In genomic region chr15:76056931-76057330, GRCh38 we compare ENCODE assay signal across 8 cellular contexts. TPM values are rescaled to one million over a fixed set of nuclear protein-coding genes. Genes with fewer than 3 reads are reported as not detected.
DNase-seq lines count a peak whose midpoint lies in the region; ATAC-seq, FAIRE-seq and TF ChIP-seq lines count a peak whose summit lies in the region.

No MANE protein-coding gene starts in this region.

- H3K9ac ChIP-seq in rectal smooth muscle tissue (ENCODE audit: low read length) (no peak overlapping the region), HepG2 (ENCODE audit: insufficient read depth, low read depth, low read length) (no peak overlapping the region)

- no peak for TF ChIP-seq RAD21 in HepG2 (CRISPR knock-in tag; IDR thresholded peaks at IDR 0.05)

- no peaks in the 10 kb centered on the region for H4K20me1 ChIP-seq in HepG2 (ENCODE audit: insufficient read depth, low read length)

- H2AFZ ChIP-seq in HepG2 (ENCODE audit: low read length): no peak overlapping the region

- H3K9me3 ChIP-seq in HepG2 (ENCODE audit: low read length) (no peaks in the 10 kb centered on the region), gastroesophageal sphincter (no peaks in the 10 kb centered on the region)

- TF ChIP-seq EP300 in HepG2 (IDR thresholded peaks at IDR 0.05; ENCODE audit: low read depth in 2 of 2, low read length in 2 of 2) (no peak), HepG2 (CRISPR knock-in tag; IDR thresholded peaks at IDR 0.05; ENCODE audit: borderline replicate concordance) (no peak), gastroesophageal sphincter (IDR thresholded peaks at IDR 0.05) (no peak)

- H3K27me3 ChIP-seq in rectal smooth muscle tissue (ENCODE audit: control insufficient read depth, insufficient read depth, low read length) (peaks cover 10% of the 10 kb centered on the region), HepG2 (ENCODE audit: control insufficient read depth in 1 of 2, insufficient read depth in 2 of 2, low read length in 2 of 2) (peaks cover 0 to 34% of the 10 kb centered on the region in 2 experiments; a peak in 3 of 5 replicates), gastroesophageal sphincter (peaks cover 77% of the 10 kb centered on the region)

- WGBS in HepG2 (ENCODE audit: low lambda C conversion rate): 13% methylated on average over 3 of the region's 3 CpGs
- WGBS in gastroesophageal sphincter (ENCODE audit: low coverage in 1 of 2), 2 donors: 6 to 13% methylated on average over 3 of the region's 3 CpGs

- TF ChIP-seq CTCF in RWPE1 (conservative IDR thresholded peaks at IDR 0.05; ENCODE audit: low read depth) (no peak), HepG2 (CRISPR knock-in tag; IDR thresholded peaks at IDR 0.05) (no peak), gastroesophageal sphincter (IDR thresholded peaks at IDR 0.05) (no peak)

- in situ Hi-C loops in HepG2 (cut with HindIII; ENCODE audit: extremely low pct_ligation_motif_present, low pct_unique_long_range_greater_than_20kb): loop anchor here (5.0 kb wide), 1 partner anchor 80 kb away; no protein-coding TSS in a partner anchor

- DNase-seq in NCI-H1417 (lab: John Stamatoyannopoulos, UW) (peak in 2 of 3 experiments; percentile 47 to 72), NCI-H1417 treated with DMSO at 0.1 percent for 48 hours (lab: John Stamatoyannopoulos, UW) (no peak), RWPE1 (ENCODE audit: low spot score) (peak; percentile 68), globus pallidus (ENCODE audit: low spot score) (no peak), HepG2 (ENCODE audit: low spot score) (no peak)

- no TSS peak for BruUV-seq in HepG2 (replicated peaks; lab: Mats Ljungman, UMichigan)

- CTCF ChIA-PET in RWPE1 (lab: Yijun Ruan, JAX) (interaction anchor here (0.6 to 5.2 kb wide), 6 partner anchors 9 to 469 kb away, joined by 3 to 62 read pairs (median 4); no protein-coding TSS in a partner anchor), HepG2 (lab: Yijun Ruan, JAX; ENCODE audit: low intra/inter-chr PET ratio, low total read pairs) (interaction anchor here (5.1 kb wide), 1 partner anchor 82 kb away, joined by 71 read pairs; no protein-coding TSS in a partner anchor)

- TF ChIP-seq POLR2A in HepG2 (IDR thresholded peaks at IDR 0.05; ENCODE audit: insufficient read depth in 1 of 2, low read depth in 2 of 2, low read length in 2 of 2) (no peak), gastroesophageal sphincter (IDR thresholded peaks at IDR 0.05) (no peak)

- H3K36me3 ChIP-seq in rectal smooth muscle tissue (ENCODE audit: control insufficient read depth, insufficient read depth, low read length) (no peaks in the 10 kb centered on the region), HepG2 (replicated peaks in 1 of 2; ENCODE audit: control insufficient read depth in 1 of 2, insufficient read depth in 2 of 2, low read length in 2 of 2) (no peaks in the 10 kb centered on the region), gastroesophageal sphincter (no peaks in the 10 kb centered on the region)

- no peaks in the 10 kb centered on the region for H3K79me2 ChIP-seq in HepG2 (ENCODE audit: insufficient read depth, low read length)

- POLR2A ChIA-PET in RWPE1 (lab: Yijun Ruan, JAX; ENCODE audit: low non-redundant PET): no interaction called here
- POLR2A ChIA-PET in HepG2 (lab: Yijun Ruan, JAX): no interaction called here

- no peak overlapping the region for H3K27ac ChIP-seq in RWPE1
- no peak overlapping the region for H3K27ac ChIP-seq in rectal smooth muscle tissue (ENCODE audit: low read depth, low read length)
- H3K27ac ChIP-seq in HepG2 (ENCODE audit: extremely low read length, insufficient read depth, low read length): no peak overlapping the region
- no peak overlapping the region for H3K27ac ChIP-seq in gastroesophageal sphincter

- intact Hi-C loops in HepG2 (cut with micrococcal nuclease; ENCODE audit: unreplicated experiment): loop anchor here (1.0 kb wide), 1 partner anchor 82 kb away; no protein-coding TSS in a partner anchor

- ATAC-seq in HG03060 (IDR thresholded peaks at IDR 0.05; ENCODE audit: low read depth, unreplicated experiment) (peak; percentile 73), HepG2 (no peak), gastroesophageal sphincter (no peak)

- H3K4me1 ChIP-seq in rectal smooth muscle tissue (ENCODE audit: control insufficient read depth, insufficient read depth, low read length) (no peaks in the 10 kb centered on the region), HepG2 (ENCODE audit: insufficient read depth, low read length) (peaks cover 13% of the 10 kb centered on the region), gastroesophageal sphincter (peaks cover 0 to 25% (median 10%) of the 10 kb centered on the region in 3 donors)

- peak overlapping the region; percentile 8 for H3K4me3 ChIP-seq in rectal smooth muscle tissue (ENCODE audit: low read length)
- no peak overlapping the region for H3K4me3 ChIP-seq in HepG2 (replicated peaks in 1 of 3; ENCODE audit: insufficient read depth in 1 of 3, low read depth in 2 of 3, low read length in 3 of 3)
- no peak overlapping the region for H3K4me3 ChIP-seq in gastroesophageal sphincter

- no peak for FAIRE-seq in HepG2 (lab: Jason Lieb, UNC)

- H3K4me2 ChIP-seq in HepG2 (ENCODE audit: low read depth, low read length): no peak overlapping the region

TF ChIP-seq in HepG2, 621 proteins besides CTCF, POLR2A, EP300 and RAD21 (continues in another document):
- TF ChIP-seq ZMYM2 (CRISPR knock-in tag; IDR thresholded peaks at IDR 0.05): no peak
- no peak for TF ChIP-seq FOXA1 (IDR thresholded peaks at IDR 0.05)
- no peak for TF ChIP-seq FOXA1 (CRISPR knock-in tag; IDR thresholded peaks at IDR 0.05)
- TF ChIP-seq JUN (CRISPR knock-in tag; IDR thresholded peaks at IDR 0.05): no peak
- no peak for TF ChIP-seq CENPT (CRISPR knock-in tag; IDR thresholded peaks at IDR 0.05; ENCODE audit: low read depth)
- TF ChIP-seq HDAC1 (CRISPR knock-in tag; IDR thresholded peaks at IDR 0.05): no peak
- TF ChIP-seq ZNF331 (CRISPR knock-in tag; IDR thresholded peaks at IDR 0.05): no peak
- TF ChIP-seq PHF5A (CRISPR knock-in tag; IDR thresholded peaks at IDR 0.05; ENCODE audit: low read depth, unreplicated experiment): no peak
- TF ChIP-seq ZNF737 (CRISPR knock-in tag; IDR thresholded peaks at IDR 0.05; ENCODE audit: borderline replicate concordance): no peak
- TF ChIP-seq SRSF9 (IDR thresholded peaks at IDR 0.05; ENCODE audit: borderline replicate concordance, insufficient read depth, low read depth, low read length, poor library complexity, severe bottlenecking): no peak

RNA-seq across cellular contexts. Expression of gene TMEM266, which starts 2.9 kb away (rescaled TPM):
- 0.04 and 0.07 TPM in 2 replicates for total RNA-seq in HepG2 (2016; rRNA removed; fragmentation: Illumina TruSeq; extraction: Trizol)
- 0.18 and 0.20 TPM in 2 replicates for total RNA-seq in HepG2 (2016; cell fraction: cytosol; rRNA removed; fragmentation: Illumina TruSeq; extraction: Trizol; ENCODE audit: low read depth)
- 0.07 and 0.09 TPM in 2 replicates for total RNA-seq in HepG2 (2016; cell fraction: insoluble cytoplasmic fraction; rRNA removed; fragmentation: Illumina TruSeq; extraction: Trizol)
- 0.09 and 0.14 TPM in 2 replicates for total RNA-seq in HepG2 (2016; cell fraction: membrane; rRNA removed; fragmentation: Illumina TruSeq; extraction: Trizol)
- not detected in 2 replicates for total RNA-seq in HepG2 (2016; cell fraction: nucleus; rRNA removed; fragmentation: Illumina TruSeq; extraction: Trizol)
- polyA plus RNA-seq in HepG2 (2011; rRNA removed): 0.03 TPM in 1 of 2 replicates, not detected in the other
- polyA plus RNA-seq in HepG2 (2011; cell fraction: cytosol; rRNA removed): 0.06 and 0.07 TPM in 2 replicates
- not detected in 2 replicates for polyA plus RNA-seq in HepG2 (2011; cell fraction: nucleus; rRNA removed)
- 0.36 and 0.43 TPM in 2 replicates for polyA plus RNA-seq in HepG2 (2012)
- polyA plus RNA-seq in HepG2 (2016; cell fraction: cytosol; fragmentation: Illumina TruSeq; extraction: Trizol; ENCODE audit: low read depth): 0.09 TPM in 1 of 2 replicates, not detected in the other
- not detected in 2 replicates for polyA plus RNA-seq in HepG2 (2016; cell fraction: insoluble cytoplasmic fraction; fragmentation: Illumina TruSeq; extraction: Trizol; ENCODE audit: low read depth)
- polyA plus RNA-seq in HepG2 (2016; cell fraction: membrane; fragmentation: Illumina TruSeq; extraction: Trizol; ENCODE audit: low read depth): 0.08 and 0.11 TPM in 2 replicates
- not detected in 2 replicates for polyA plus RNA-seq in HepG2 (2016; cell fraction: nucleus; fragmentation: Illumina TruSeq; extraction: Trizol; ENCODE audit: insufficient read depth, low read depth)
- polyA minus RNA-seq in HepG2 (2011; rRNA and poly(A)+ RNA removed; ENCODE audit: low replicate concordance): 0.68 TPM in 1 of 2 replicates, not detected in the other
- polyA minus RNA-seq in HepG2 (2011; cell fraction: cytosol; rRNA and poly(A)+ RNA removed): not detected in 2 replicates
- polyA minus RNA-seq in HepG2 (2011; cell fraction: nucleus; rRNA and poly(A)+ RNA removed): not detected in 2 replicates
- total RNA-seq in gastroesophageal sphincter: under 1 TPM in 1 of 4 donors, not detected in 3; 0.77 TPM

RNA-seq across cellular contexts. Expression of gene NRG4, which starts 44.7 kb away (rescaled TPM):
- total RNA-seq in HepG2 (2016; rRNA removed; fragmentation: Illumina TruSeq; extraction: Trizol) (not detected in 2 replicates), gastroesophageal sphincter (under 1 TPM in 2 of 4 donors, not detected in 2; 0.12 to 0.13 TPM)
- total RNA-seq in HepG2 (2016; cell fraction: cytosol; rRNA removed; fragmentation: Illumina TruSeq; extraction: Trizol; ENCODE audit: low read depth): not detected in 2 replicates
- not detected in 2 replicates for total RNA-seq in HepG2 (2016; cell fraction: insoluble cytoplasmic fraction; rRNA removed; fragmentation: Illumina TruSeq; extraction: Trizol)
- total RNA-seq in HepG2 (2016; cell fraction: membrane; rRNA removed; fragmentation: Illumina TruSeq; extraction: Trizol): not detected in 2 replicates
- not detected in 2 replicates for total RNA-seq in HepG2 (2016; cell fraction: nucleus; rRNA removed; fragmentation: Illumina TruSeq; extraction: Trizol)
- 0.01 TPM in 1 of 2 replicates, not detected in the other for polyA plus RNA-seq in HepG2 (2011; rRNA removed)
- not detected in 2 replicates for polyA plus RNA-seq in HepG2 (2011; cell fraction: cytosol; rRNA removed)
- polyA plus RNA-seq in HepG2 (2011; cell fraction: nucleus; rRNA removed): not detected in 2 replicates
- polyA plus RNA-seq in HepG2 (2012): 0.43 and 0.79 TPM in 2 replicates
- not detected in 2 replicates for polyA plus RNA-seq in HepG2 (2016; cell fraction: cytosol; fragmentation: Illumina TruSeq; extraction: Trizol; ENCODE audit: low read depth)
- not detected in 2 replicates for polyA plus RNA-seq in HepG2 (2016; cell fraction: insoluble cytoplasmic fraction; fragmentation: Illumina TruSeq; extraction: Trizol; ENCODE audit: low read depth)
- not detected in 2 replicates for polyA plus RNA-seq in HepG2 (2016; cell fraction: membrane; fragmentation: Illumina TruSeq; extraction: Trizol; ENCODE audit: low read depth)
- polyA plus RNA-seq in HepG2 (2016; cell fraction: nucleus; fragmentation: Illumina TruSeq; extraction: Trizol; ENCODE audit: insufficient read depth, low read depth): not detected in 2 replicates
- 17.9 TPM in 1 of 2 replicates, not detected in the other for polyA minus RNA-seq in HepG2 (2011; rRNA and poly(A)+ RNA removed; ENCODE audit: low replicate concordance)
- not detected in 2 replicates for polyA minus RNA-seq in HepG2 (2011; cell fraction: cytosol; rRNA and poly(A)+ RNA removed)
- polyA minus RNA-seq in HepG2 (2011; cell fraction: nucleus; rRNA and poly(A)+ RNA removed): not detected in 2 replicates

Comparison
In these comparisons a context has a peak if more than half of its experiments do, and no peak if none do; other contexts are left out.
1. DNase-seq: peak in NCI-H1417 (2 of 3) and RWPE1 (single experiment); none in NCI-H1417 treated with DMSO at 0.1 percent for 48 hours (single experiment), globus pallidus (single experiment) and HepG2 (single experiment).